ENCODE assay signal across 11 cellular contexts in the genomic region with DNA sequence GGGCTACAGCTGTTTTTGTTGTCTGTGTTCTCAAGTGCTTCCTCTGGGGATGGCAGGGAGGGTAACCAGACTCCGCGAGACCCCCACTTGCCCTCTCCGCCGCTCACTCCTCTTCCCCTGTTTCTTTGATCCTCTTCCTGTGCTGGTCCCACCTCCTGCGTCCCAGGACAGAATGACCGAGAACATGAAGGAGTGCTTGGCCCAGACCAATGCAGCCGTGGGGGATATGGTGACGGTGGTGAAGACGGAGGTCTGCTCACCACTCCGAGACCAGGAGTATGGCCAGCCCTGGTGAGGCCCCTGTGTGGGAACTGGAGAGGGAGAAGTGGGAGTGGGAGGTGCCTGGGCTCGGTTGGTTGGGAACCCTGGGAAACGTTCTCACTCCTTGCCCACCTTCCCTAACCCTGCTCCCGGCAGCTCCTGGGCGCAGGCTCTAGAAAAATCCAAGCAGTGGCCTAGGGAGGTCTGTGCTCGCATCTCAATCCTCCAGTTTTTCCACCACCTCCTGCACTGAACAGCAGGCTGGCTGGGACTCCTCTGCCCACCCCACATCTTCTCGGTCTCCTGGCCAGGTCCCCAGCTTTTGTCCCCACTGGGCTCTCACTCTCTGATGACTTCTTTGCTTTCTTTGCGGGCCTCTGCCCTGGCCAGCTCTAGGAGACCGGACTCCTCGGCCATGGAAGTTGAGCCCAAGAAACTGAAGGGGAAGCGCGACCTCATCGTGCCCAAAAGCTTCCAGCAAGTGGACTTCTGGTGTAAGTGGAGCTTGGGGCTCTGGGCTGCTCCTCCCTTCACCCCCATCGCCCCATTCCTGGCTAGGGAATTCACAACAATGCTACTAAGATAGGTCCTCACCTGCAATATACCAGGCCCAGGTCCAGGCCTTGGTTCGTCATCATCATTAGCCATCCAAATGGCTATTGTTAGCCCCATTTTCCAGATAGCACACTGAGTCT. TPM values are rescaled to one million over a fixed set of nuclear protein-coding genes. Genes with fewer than 3 reads are reported as not detected.
DNase-seq lines count a peak whose midpoint lies in the region; ATAC-seq and TF ChIP-seq lines count a peak whose summit lies in the region.
"Had no signal": no experiment of that assay in that cellular context is flagged by ENCODE, and none has a peak within 500 bp of the region (broad histone marks: within the 10 kb centered on the region; RNA-seq: fewer than 3 reads in every experiment).

No MANE protein-coding gene starts in this region.

- TF ChIP-seq CTCF in gastroesophageal sphincter (IDR thresholded peaks at IDR 0.05) (no peak), neural crest cell (conservative IDR thresholded peaks at IDR 0.05) (no peak), OCI-LY7 (conservative IDR thresholded peaks at IDR 0.05; ENCODE audit: low read length) (no peak)

- H3K9me2 ChIP-seq in OCI-LY7 (ENCODE audit: insufficient read depth, low read length): no peaks in the 10 kb centered on the region

- H3K9me3 ChIP-seq in gastroesophageal sphincter (no peaks in the 10 kb centered on the region), aorta (ENCODE audit: control insufficient read depth, low read length) (no peaks in the 10 kb centered on the region), OCI-LY7 (ENCODE audit: low read length) (no peaks in the 10 kb centered on the region)
- H3K9me3 ChIP-seq: BE2C had no signal

- POLR2A ChIA-PET in OCI-LY7 (lab: Charles Lee): interaction anchor here (0.6 to 0.7 kb wide), 2 partner anchors 49 to 520 kb away, joined by 3 read pairs; no protein-coding TSS in a partner anchor

- no peak overlapping the region for H3K27ac Mint-ChIP-seq in neural crest cell (ENCODE audit: unreplicated experiment)

- H3K4me1 Mint-ChIP-seq in neural crest cell: peaks cover 9% of the 10 kb centered on the region

- DNase-seq in Right ventricle myocardium inferior (ENCODE audit: missing footprints) (no peak), cardiac septum (ENCODE audit: low spot score) (no peak), neural crest cell (ENCODE audit: low read depth, low spot score) (no peak), aorta (peak in 1 of 2 donors; percentile 64), OCI-LY7 (ENCODE audit: low spot score) (no peak), occipital lobe (lab: John Stamatoyannopoulos, UW) (no peak)
- no peak for DNase-seq in stimulated activated CD4-positive, alpha-beta T cell treated with anti-CD3 and anti-CD28 coated beads, Interleukin-4, amount 100 ng/mL, for 1 hour
- DNase-seq: cerebellar nuclear complex, NCI-H1694 treated with DMSO at 0.1 percent for 48 hours had no signal

- H3K27me3 Mint-ChIP-seq in neural crest cell (ENCODE audit: low read depth): peaks cover 3% of the 10 kb centered on the region

- TF ChIP-seq POLR2A in gastroesophageal sphincter (IDR thresholded peaks at IDR 0.05): no peak

- WGBS in gastroesophageal sphincter (ENCODE audit: low coverage in 1 of 2), 2 donors: 86 to 100% methylated on average over 1 to 7 of the region's 24 CpGs
- WGBS in aorta, 2 donors: 24 to 36% methylated on average over 24 of the region's 24 CpGs

- H3K4me3 ChIP-seq in gastroesophageal sphincter (peak overlapping the region in 1 of 2 donors; percentile 80), aorta (ENCODE audit: low read length in 2 of 2) (peak overlapping the region; percentile 19 to 87), OCI-LY7 (ENCODE audit: low read depth, low read length, poor library complexity, severe bottlenecking) (no peak overlapping the region)

- H3K27me3 ChIP-seq in gastroesophageal sphincter: no peaks in the 10 kb centered on the region
- H3K27me3 ChIP-seq in aorta (ENCODE audit: control insufficient read depth in 1 of 2, insufficient read depth in 2 of 2, low read length in 1 of 2): no peaks in the 10 kb centered on the region
- H3K27me3 ChIP-seq: BE2C had no signal

- BruUV-seq in OCI-LY7 (replicated peaks; lab: Mats Ljungman, UMichigan): no TSS peak

- H3K4me1 ChIP-seq in gastroesophageal sphincter (peaks cover 4 to 58% (median 12%) of the 10 kb centered on the region in 3 donors), aorta (ENCODE audit: control insufficient read depth in 1 of 2, insufficient read depth in 2 of 2, low read length in 2 of 2) (peaks cover 0 to 3% of the 10 kb centered on the region in 2 donors), OCI-LY7 (ENCODE audit: insufficient read depth, low read length, poor library complexity, severe bottlenecking) (peaks cover 4% of the 10 kb centered on the region)
- H3K4me1 ChIP-seq: BE2C had no signal

- peak overlapping the region; percentile 76 for H3K4me3 Mint-ChIP-seq in neural crest cell

- H3K4me2 ChIP-seq in OCI-LY7 (ENCODE audit: low read length): no peak overlapping the region

- no peaks in the 10 kb centered on the region for H3K79me2 ChIP-seq in OCI-LY7 (ENCODE audit: insufficient read depth, low read depth, low read length)

- intact Hi-C loops in Right ventricle myocardium inferior (cut with DNase I) (loop anchor here (5.0 kb wide), 1 partner anchor 35 kb away; a partner anchor contains a TSS), cardiac septum (cut with DNase I) (loop anchor here (2.0 to 10.0 kb wide), 4 partner anchors 27 to 70 kb away; a partner anchor contains a TSS), aorta (cut with DNase I) (loop anchor here in 1 of 2 donors (2.0 kb wide), 1 partner anchor 35 kb away; a partner anchor contains a TSS), OCI-LY7 (cut with micrococcal nuclease; ENCODE audit: unreplicated experiment) (no loop called here)

- no peaks in the 10 kb centered on the region for H4K20me1 ChIP-seq in OCI-LY7 (ENCODE audit: insufficient read depth, low read length)

- no peak overlapping the region for H2AFZ ChIP-seq in OCI-LY7 (ENCODE audit: low read length)

- H3K36me3 ChIP-seq in gastroesophageal sphincter (peaks cover 0 to 48% of the 10 kb centered on the region in 2 donors), aorta (ENCODE audit: control insufficient read depth in 1 of 2, insufficient read depth in 2 of 2, low read length in 1 of 2) (no peaks in the 10 kb centered on the region), OCI-LY7 (ENCODE audit: insufficient read depth, low read length) (no peaks in the 10 kb centered on the region)
- H3K36me3 ChIP-seq: BE2C had no signal

- TF ChIP-seq EP300 in gastroesophageal sphincter (IDR thresholded peaks at IDR 0.05): no peak

- H3K36me3 Mint-ChIP-seq in neural crest cell (ENCODE audit: low read depth): peaks cover 7% of the 10 kb centered on the region

- peak; percentile 1 for ATAC-seq in Right ventricle myocardium inferior
- ATAC-seq in gastroesophageal sphincter: no peak
- ATAC-seq in aorta (ENCODE audit: low FRiP score): no peak

- CTCF ChIA-PET in OCI-LY7 (lab: Charles Lee; ENCODE audit: unreplicated experiment): no interaction called here

- H3K9me3 Mint-ChIP-seq in neural crest cell: no peaks in the 10 kb centered on the region

- H3K27ac ChIP-seq in gastroesophageal sphincter (peak overlapping the region; percentile 36 to 94 (median 92)), aorta (ENCODE audit: low read depth in 1 of 2, low read length in 2 of 2) (peak overlapping the region; percentile 72 to 89), OCI-LY7 (ENCODE audit: low read depth, low read length, poor library complexity, severe bottlenecking) (no peak overlapping the region)

RNA-seq across cellular contexts. Expression of a gene that starts 35.4 kb away (rescaled TPM):
- 16.0 TPM for total RNA-seq in Right ventricle myocardium inferior
- total RNA-seq in cardiac septum: 20.7 TPM
- 10 to 100 TPM; 26.4 to 57.2 (median 29.6) TPM for total RNA-seq in gastroesophageal sphincter
- total RNA-seq in neural crest cell: 13.1 and 15.2 TPM in 2 replicates
- 10 to 100 TPM; 23.6 to 29.6 TPM for total RNA-seq in aorta
- 10 to 100 TPM in 1 of 2 donors, 1 to 10 TPM in 1; 6.1 to 12.3 TPM for polyA plus RNA-seq in aorta
- 2.2 and 4.5 TPM in 2 replicates for total RNA-seq in OCI-LY7 (2014; rRNA removed; shearing (Covaris generic))
- 8.4 and 8.9 TPM in 2 replicates for total RNA-seq in OCI-LY7 (2022)
- 6.2 TPM for total RNA-seq in occipital lobe
